14 cellular contexts compared by ENCODE assay signal in genomic region chr3:10285742-10286524, GRCh38. TPM values are rescaled to one million over a fixed set of nuclear protein-coding genes. Genes with fewer than 3 reads are reported as not detected.
DNase-seq lines count a peak whose midpoint lies in the region; ATAC-seq, FAIRE-seq and TF ChIP-seq lines count a peak whose summit lies in the region.
"Had no signal": no experiment of that assay in that cellular context is flagged by ENCODE, and none has a peak within 500 bp of the region (broad histone marks: within the 10 kb centered on the region; RNA-seq: fewer than 3 reads in every experiment).

No MANE protein-coding gene starts in this region.

- H3K9me3 ChIP-seq in CD8-positive, alpha-beta T cell (ENCODE audit: low read length): no peaks in the 10 kb centered on the region
- H3K9me3 ChIP-seq: heart right ventricle, sigmoid colon, uterus had no signal

- H4K20me1 ChIP-seq in KMS-11 (ENCODE audit: insufficient read depth): no peaks in the 10 kb centered on the region

- CTCF ChIA-PET in CD8-positive, alpha-beta T cell (lab: Charles Lee): interaction anchor here (0.6 to 2.0 kb wide), 9 partner anchors 10 to 352 kb away, joined by 3 to 10 read pairs (median 3); partner anchors contain the start of gene CRELD1

- no peak overlapping the region for H2AFZ ChIP-seq in KMS-11 (ENCODE audit: low read depth)

- intact Hi-C loops in CD8-positive, alpha-beta T cell (cut with DNase I, micrococcal nuclease): loop anchor here (5.0 to 10.0 kb wide), 2 partner anchors 304 to 351 kb away; partner anchors contain the start of gene CRELD1 (in 1 of the 2)

- H3K4me1 ChIP-seq in CD8-positive, alpha-beta T cell (ENCODE audit: insufficient read depth, low read length): peaks cover 13% of the 10 kb centered on the region
- H3K4me1 ChIP-seq in KMS-11 (ENCODE audit: low read depth, poor library complexity, severe bottlenecking): peaks cover 64% of the 10 kb centered on the region
- H3K4me1 ChIP-seq: uterus had no signal

- peaks cover 55% of the 10 kb centered on the region for H3K36me3 Mint-ChIP-seq in CD8-positive, alpha-beta T cell
- peaks cover 8% of the 10 kb centered on the region for H3K36me3 Mint-ChIP-seq in nephron progenitor cell (ENCODE audit: low read depth)
- H3K36me3 Mint-ChIP-seq: naive B cell had no signal

- no peak overlapping the region for H3K4me3 ChIP-seq in CD8-positive, alpha-beta T cell (ENCODE audit: low read depth, low read length)
- no peak overlapping the region for H3K4me3 ChIP-seq in KMS-11 (IDR thresholded peaks at IDR 0.05; ENCODE audit: insufficient read depth, low read depth, low read length)
- no peak overlapping the region for H3K4me3 ChIP-seq in bronchial epithelial cell (ENCODE audit: low read depth, low read length)
- H3K4me3 ChIP-seq: heart right ventricle, sigmoid colon, uterus had no signal

- POLR2A ChIA-PET in CD8-positive, alpha-beta T cell (lab: Charles Lee): interaction anchor here (0.7 kb wide), 1 partner anchor 16 kb away, joined by 3 read pairs; no protein-coding TSS in a partner anchor

- no peaks in the 10 kb centered on the region for H3K27me3 Mint-ChIP-seq in CD8-positive, alpha-beta T cell (ENCODE audit: low read depth)
- no peaks in the 10 kb centered on the region for H3K27me3 Mint-ChIP-seq in nephron progenitor cell (ENCODE audit: low read depth, poor library complexity)
- H3K27me3 Mint-ChIP-seq: naive B cell had no signal

- peaks cover 11% of the 10 kb centered on the region for H3K36me3 ChIP-seq in CD8-positive, alpha-beta T cell (ENCODE audit: insufficient read depth, low read length)
- H3K36me3 ChIP-seq in KMS-11 (ENCODE audit: insufficient read depth) (no peaks in the 10 kb centered on the region), bronchial epithelial cell (ENCODE audit: control insufficient read depth, insufficient read depth, low read length) (peaks cover 2% of the 10 kb centered on the region)
- H3K36me3 ChIP-seq: uterus had no signal

- FAIRE-seq in bronchial epithelial cell (lab: Jason Lieb, UNC): no peak
- FAIRE-seq: RCC 7860 had no signal

- TF ChIP-seq CTCF in CD8-positive, alpha-beta T cell (IDR thresholded peaks at IDR 0.05): no peak
- TF ChIP-seq CTCF in KMS-11 (conservative IDR thresholded peaks at IDR 0.05; ENCODE audit: low read depth, low read length): no peak
- TF ChIP-seq CTCF in bronchial epithelial cell (IDR thresholded peaks at IDR 0.05; ENCODE audit: insufficient read depth, low read length, severe bottlenecking): no peak
- TF ChIP-seq CTCF in nephron progenitor cell (IDR thresholded peaks at IDR 0.05): no peak

- H3K27me3 ChIP-seq in CD8-positive, alpha-beta T cell (ENCODE audit: insufficient read depth, low read length): no peaks in the 10 kb centered on the region
- no peaks in the 10 kb centered on the region for H3K27me3 ChIP-seq in KMS-11 (ENCODE audit: insufficient read depth, low read depth)
- H3K27me3 ChIP-seq in bronchial epithelial cell (ENCODE audit: control insufficient read depth, insufficient read depth, low read length): no peaks in the 10 kb centered on the region
- H3K27me3 ChIP-seq: heart right ventricle, sigmoid colon, uterus had no signal

- no peak overlapping the region for H3K27ac ChIP-seq in CD8-positive, alpha-beta T cell (ENCODE audit: low read depth, low read length)
- H3K27ac ChIP-seq in KMS-11: peak overlapping the region; percentile 100
- H3K27ac ChIP-seq: heart right ventricle, sigmoid colon, uterus had no signal

- H3K4me3 Mint-ChIP-seq in CD8-positive, alpha-beta T cell: no peak overlapping the region
- no peak overlapping the region for H3K4me3 Mint-ChIP-seq in nephron progenitor cell
- H3K4me3 Mint-ChIP-seq: naive B cell had no signal

- H3K4me2 ChIP-seq in KMS-11: peak overlapping the region; percentile 96; the same call in 1 of the 2 replicates

- no peak for ATAC-seq in CD8-positive, alpha-beta T cell
- no peak for ATAC-seq in GM19324 (IDR thresholded peaks at IDR 0.05; ENCODE audit: low FRiP score, unreplicated experiment)
- ATAC-seq: activated CD4-positive, CD25-positive, alpha-beta regulatory T cell treated with anti-CD3 and anti-CD28 coated beads, Interleukin-2, amount 50 U/mL, for 24 hours had no signal

- H3K79me2 ChIP-seq in KMS-11 (ENCODE audit: insufficient read depth, low read depth): no peaks in the 10 kb centered on the region

- H3K27ac Mint-ChIP-seq in CD8-positive, alpha-beta T cell: peak overlapping the region; percentile 62
- peak overlapping the region; percentile 70 for H3K27ac Mint-ChIP-seq in nephron progenitor cell

- no peak overlapping the region for H3K9ac ChIP-seq in KMS-11

- peaks cover 20% of the 10 kb centered on the region for H3K4me1 Mint-ChIP-seq in CD8-positive, alpha-beta T cell (ENCODE audit: low read depth)
- H3K4me1 Mint-ChIP-seq in nephron progenitor cell: peaks cover 35% of the 10 kb centered on the region

- DNase-seq in CD8-positive, alpha-beta T cell: no peak
- DNase-seq in bronchial epithelial cell (ENCODE audit: low read depth) (peak; percentile 10), nephron progenitor cell (no peak), T1000 (lab: John Stamatoyannopoulos, UW) (no peak), medulla oblongata (ENCODE audit: extremely low spot score) (no peak)
- DNase-seq: sigmoid colon, uterus had no signal

- H3K9me3 Mint-ChIP-seq in CD8-positive, alpha-beta T cell: no peaks in the 10 kb centered on the region
- H3K9me3 Mint-ChIP-seq in nephron progenitor cell: no peaks in the 10 kb centered on the region
- H3K9me3 Mint-ChIP-seq: naive B cell had no signal

RNA-seq across cellular contexts. Expression of gene GHRL, which starts 6.8 kb away (rescaled TPM):
- under 1 TPM in 1 of 2 experiments, not detected in 1; 0.92 TPM for total RNA-seq in CD8-positive, alpha-beta T cell
- total RNA-seq in bronchial epithelial cell: 0.13 TPM in 1 of 2 replicates, not detected in the other
- total RNA-seq: G401 had no signal

RNA-seq across cellular contexts. Expression of gene SEC13, which starts 35.0 kb away (rescaled TPM):
- 10 to 100 TPM; 92.0 to 92.2 TPM for total RNA-seq in CD8-positive, alpha-beta T cell
- total RNA-seq in bronchial epithelial cell: 177 and 188 TPM in 2 replicates

RNA-seq across cellular contexts. Expression of gene TATDN2, which starts 37.7 kb away (rescaled TPM):
- total RNA-seq in CD8-positive, alpha-beta T cell: 10 to 100 TPM; 40.2 to 40.3 TPM
- 7.9 and 8.2 TPM in 2 replicates for total RNA-seq in bronchial epithelial cell
